In genomic region chr15:28128036-28128435, GRCh38 we compare ENCODE assay signal across 17 cellular contexts.
DNase-seq lines count a peak whose midpoint lies in the region; ATAC-seq and TF ChIP-seq lines count a peak whose summit lies in the region.
"Had no signal": no experiment of that assay in that cellular context is flagged by ENCODE, and none has a peak within 500 bp of the region (broad histone marks: within the 10 kb centered on the region; RNA-seq: fewer than 3 reads in every experiment).

No MANE protein-coding gene starts in this region.

- peak; percentile 51 for ATAC-seq in stimulated activated memory B cell treated with anti-CD40 and anti-IgM and Interleukin-4, amounts not matched to agents 10 μg/mL and 1 μg/mL and 100 μg/mL, for 72 hours
- no peak for ATAC-seq in GM21529 (IDR thresholded peaks at IDR 0.05; ENCODE audit: unreplicated experiment)

- no peaks in the 10 kb centered on the region for H3K9me3 Mint-ChIP-seq in stimulated activated memory B cell treated with anti-CD40 and anti-IgM and Interleukin-4, amounts not matched to agents 10 μg/mL and 1 μg/mL and 100 μg/mL, for 72 hours
- H3K9me3 Mint-ChIP-seq: CD4-positive, alpha-beta T cell; IgD-negative memory B cell; stimulated activated naive CD8-positive, alpha-beta T cell treated with anti-CD3 and anti-CD28 coated beads, Interleukin-15, Interleukin-2, amounts not matched to agents 100 ng/mL and 50 ng/mL, for 24 hours had no signal

- H3K4me3 ChIP-seq in LNCaP clone FGC (ENCODE audit: low read depth, low read length): no peak overlapping the region
- H3K4me3 ChIP-seq: cardiac muscle cell had no signal

- peak overlapping the region; percentile 51 for H3K27ac Mint-ChIP-seq in stimulated activated memory B cell treated with anti-CD40 and anti-IgM and Interleukin-4, amounts not matched to agents 10 μg/mL and 1 μg/mL and 100 μg/mL, for 72 hours
- H3K27ac Mint-ChIP-seq: CD4-positive, alpha-beta T cell; stimulated activated naive CD8-positive, alpha-beta T cell treated with anti-CD3 and anti-CD28 coated beads, Interleukin-15, Interleukin-2, amounts not matched to agents 100 ng/mL and 50 ng/mL, for 24 hours had no signal

- peaks cover 18% of the 10 kb centered on the region for H3K4me1 Mint-ChIP-seq in stimulated activated memory B cell treated with anti-CD40 and anti-IgM and Interleukin-4, amounts not matched to agents 10 μg/mL and 1 μg/mL and 100 μg/mL, for 72 hours

- no peak for TF ChIP-seq CTCF in LNCaP clone FGC (IDR thresholded peaks at IDR 0.05; ENCODE audit: control insufficient read depth, extremely low read depth, insufficient read depth)

- no peak overlapping the region for H3K4me3 Mint-ChIP-seq in stimulated activated memory B cell treated with anti-CD40 and anti-IgM and Interleukin-4, amounts not matched to agents 10 μg/mL and 1 μg/mL and 100 μg/mL, for 72 hours
- H3K4me3 Mint-ChIP-seq: CD4-positive, alpha-beta T cell; stimulated activated naive CD8-positive, alpha-beta T cell treated with anti-CD3 and anti-CD28 coated beads, Interleukin-15, Interleukin-2, amounts not matched to agents 100 ng/mL and 50 ng/mL, for 24 hours had no signal

- H3K27me3 Mint-ChIP-seq in stimulated activated memory B cell treated with anti-CD40 and anti-IgM and Interleukin-4, amounts not matched to agents 10 μg/mL and 1 μg/mL and 100 μg/mL, for 72 hours: no peaks in the 10 kb centered on the region
- H3K27me3 Mint-ChIP-seq: CD4-positive, alpha-beta T cell; IgD-negative memory B cell; stimulated activated naive CD8-positive, alpha-beta T cell treated with anti-CD3 and anti-CD28 coated beads, Interleukin-15, Interleukin-2, amounts not matched to agents 100 ng/mL and 50 ng/mL, for 24 hours had no signal

- H3K36me3 Mint-ChIP-seq in stimulated activated memory B cell treated with anti-CD40 and anti-IgM and Interleukin-4, amounts not matched to agents 10 μg/mL and 1 μg/mL and 100 μg/mL, for 72 hours: peaks cover 48% of the 10 kb centered on the region

- DNase-seq in LNCaP clone FGC (ENCODE audit: low read depth): peak; percentile 37
- DNase-seq in anterior cingulate cortex (lab: John Stamatoyannopoulos, UW): peak in 56 of 58 donors; percentile 18 to 93 (median 76)
- peak; percentile 75 for DNase-seq in inferior parietal cortex (ENCODE audit: extremely low spot score)
- no peak for DNase-seq in NK-92 (lab: John Stamatoyannopoulos, UW; ENCODE audit: unreplicated experiment)
- DNase-seq in NCI-H748 treated with DMSO at 0.1 percent for 48 hours (lab: John Stamatoyannopoulos, UW): no peak
- DNase-seq in stimulated activated CD4-positive, alpha-beta T cell treated with anti-CD3 and anti-CD28 coated beads, Interleukin-12 subunit alpha, Interleukin-12 subunit beta, amount 100 ng/mL, for 4 hours: no peak
- DNase-seq: activated CD4-positive, alpha-beta T cell treated with anti-CD3 and anti-CD28 coated beads, Interleukin-2, amount 50 U/mL, for 4 hours; CD4-positive, alpha-beta T cell; GF-D8; mammary epithelial cell; NCI-H187 treated with DMSO at 0.1 percent for 48 hours; stimulated activated CD4-positive, alpha-beta T cell treated with anti-CD3 and anti-CD28 coated beads, Interleukin-2, amount 100 ng/mL, for 48 hours had no signal

Comparison
In these comparisons a context has a peak if more than half of its experiments do, and no peak if none do; other contexts are left out.
1. DNase-seq: peak in LNCaP clone FGC (single experiment), anterior cingulate cortex (56 of 58) and inferior parietal cortex (single experiment); none in NK-92 (single experiment), NCI-H748 treated with DMSO at 0.1 percent for 48 hours (single experiment) and stimulated activated CD4-positive, alpha-beta T cell treated with anti-CD3 and anti-CD28 coated beads, Interleukin-12 subunit alpha, Interleukin-12 subunit beta, amount 100 ng/mL, for 4 hours (single experiment).